Comparison of ENCODE assay signal across 17 cellular contexts in the genomic region with DNA sequence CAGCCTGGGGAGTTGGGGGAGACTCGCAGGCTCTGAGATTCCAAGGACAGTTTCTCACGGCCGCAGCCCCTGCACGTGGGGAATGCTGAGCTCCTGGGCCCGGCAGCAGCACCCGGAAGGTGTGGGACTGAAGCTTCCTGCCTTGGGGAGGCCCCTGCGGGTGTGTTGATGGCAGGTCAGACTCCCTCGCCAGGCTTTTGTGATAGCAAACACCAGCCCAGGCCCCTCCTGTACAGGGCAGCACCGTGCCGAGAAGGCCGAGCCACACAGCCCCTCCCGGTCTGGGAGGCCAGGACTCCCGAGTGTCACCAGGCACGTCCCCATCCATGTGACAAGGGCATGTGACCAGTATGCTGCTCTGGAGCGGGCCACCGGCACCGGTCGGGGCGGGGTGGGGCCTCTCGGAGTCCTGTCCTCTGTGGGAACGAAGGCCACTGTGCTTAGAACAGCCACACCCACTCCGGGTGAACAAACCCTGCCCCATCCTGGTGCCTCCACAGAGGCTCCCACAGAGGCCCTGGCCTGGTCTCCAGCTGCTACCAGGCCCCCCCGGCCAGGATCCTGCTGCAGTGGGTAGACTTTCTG. TPM values are rescaled to one million over a fixed set of nuclear protein-coding genes. Genes with fewer than 3 reads are reported as not detected.
DNase-seq lines count a peak whose midpoint lies in the region; ATAC-seq and TF ChIP-seq lines count a peak whose summit lies in the region.
"Had no signal": no experiment of that assay in that cellular context is flagged by ENCODE, and none has a peak within 500 bp of the region (broad histone marks: within the 10 kb centered on the region; RNA-seq: fewer than 3 reads in every experiment).

No MANE protein-coding gene starts in this region.

- DNase-seq in caudate nucleus (lab: John Stamatoyannopoulos, UW) = peak in 34 of 61 donors; percentile 4 to 66 (median 36)
- DNase-seq in right atrium auricular region (ENCODE audit: low spot score) = peak; percentile 65
- DNase-seq in neuronal stem cell (ENCODE audit: low spot score) = no peak
- DNase-seq in ureter (ENCODE audit: low spot score) = peak; percentile 80
- DNase-seq in cortex of kidney (lab: John Stamatoyannopoulos, UW) = no peak
- no peak for DNase-seq in cerebellar cortex (ENCODE audit: low spot score)
- no peak for DNase-seq in NCI-H526 (lab: John Stamatoyannopoulos, UW)
- no peak for DNase-seq in stimulated activated effector memory CD8-positive, alpha-beta T cell treated with anti-CD3 and anti-CD28 coated beads, Interleukin-12 subunit alpha, Interleukin-12 subunit beta, amount 100 ng/mL, for 72 hours (ENCODE audit: low spot score in 2 of 2)
- DNase-seq: activated gamma-delta T cell; brain microvascular endothelial cell; CD4-positive, alpha-beta T cell; MM.1S; NCI-H2081; SHP77 treated with DMSO at 0.1 percent for 48 hours; stimulated activated CD4-positive, alpha-beta T cell treated with anti-CD3 and anti-CD28 coated beads, Interleukin-2, amount 100 ng/mL, for 24 hours; stimulated activated CD8-positive, alpha-beta memory T cell treated with anti-CD3 and anti-CD28 coated beads, Interleukin-4, amount 100 ng/mL, for 48 hours; T1000 had no signal

- no peaks in the 10 kb centered on the region for H3K27me3 ChIP-seq in right atrium auricular region
- peaks cover 0 to 48% (median 0%) of the 10 kb centered on the region in 3 experiments for H3K27me3 ChIP-seq in neuronal stem cell (ENCODE audit: control insufficient read depth in 3 of 3, insufficient read depth in 3 of 3, low read depth in 1 of 3, low read length in 3 of 3)
- H3K27me3 ChIP-seq: brain microvascular endothelial cell had no signal

- no peak overlapping the region for H3K4ac ChIP-seq in neuronal stem cell (ENCODE audit: low read length)

- no peak overlapping the region for H2AK5ac ChIP-seq in neuronal stem cell (ENCODE audit: low read depth, low read length)

- H3K9me3 ChIP-seq in right atrium auricular region (no peaks in the 10 kb centered on the region), neuronal stem cell (replicated peaks in 1 of 2; ENCODE audit: control insufficient read depth in 2 of 2, insufficient read depth in 1 of 2, low read depth in 1 of 2, low read length in 2 of 2) (peaks cover 0 to 2% of the 10 kb centered on the region in 2 donors)

- H3K9ac ChIP-seq in neuronal stem cell (ENCODE audit: low read depth, low read length, poor library complexity) = no peak overlapping the region

- H3K4me3 ChIP-seq in right atrium auricular region (no peak overlapping the region), neuronal stem cell (ENCODE audit: low read length in 2 of 2) (no peak overlapping the region)

- H3K4me1 ChIP-seq in right atrium auricular region = peaks cover 0 to 25% of the 10 kb centered on the region in 2 donors
- peaks cover 0 to 5% of the 10 kb centered on the region in 2 donors for H3K4me1 ChIP-seq in neuronal stem cell (ENCODE audit: control insufficient read depth in 2 of 2, insufficient read depth in 1 of 2, low read depth in 1 of 2, low read length in 2 of 2)

- no peak overlapping the region for H2BK12ac ChIP-seq in neuronal stem cell (ENCODE audit: low read length)

- peak overlapping the region; percentile 6 for H3K23ac ChIP-seq in neuronal stem cell (ENCODE audit: low read depth, low read length, poor library complexity)

- H3K36me3 ChIP-seq in right atrium auricular region (no peaks in the 10 kb centered on the region), neuronal stem cell (replicated peaks in 1 of 2; ENCODE audit: control insufficient read depth in 2 of 2, insufficient read depth in 2 of 2, low read length in 2 of 2) (peaks cover 0 to 8% of the 10 kb centered on the region in 2 donors)
- H3K36me3 ChIP-seq: brain microvascular endothelial cell had no signal

- peak overlapping the region; percentile 40 for H2AFZ ChIP-seq in neuronal stem cell (ENCODE audit: low read length)

- no peaks in the 10 kb centered on the region for H3K9me3 Mint-ChIP-seq in stimulated activated effector memory CD8-positive, alpha-beta T cell treated with anti-CD3 and anti-CD28 coated beads, Interleukin-12 subunit alpha, Interleukin-12 subunit beta, amount 100 ng/mL, for 72 hours
- H3K9me3 Mint-ChIP-seq: CD4-positive, alpha-beta T cell had no signal

- no peak overlapping the region for H3K4me3 Mint-ChIP-seq in stimulated activated effector memory CD8-positive, alpha-beta T cell treated with anti-CD3 and anti-CD28 coated beads, Interleukin-12 subunit alpha, Interleukin-12 subunit beta, amount 100 ng/mL, for 72 hours
- H3K4me3 Mint-ChIP-seq: CD4-positive, alpha-beta T cell had no signal

- H2BK15ac ChIP-seq in neuronal stem cell (ENCODE audit: low read length) = no peak overlapping the region

- no peaks in the 10 kb centered on the region for H3K79me1 ChIP-seq in neuronal stem cell (ENCODE audit: low read depth, low read length)

- no peak for ATAC-seq in stimulated activated effector memory CD8-positive, alpha-beta T cell treated with anti-CD3 and anti-CD28 coated beads, Interleukin-12 subunit alpha, Interleukin-12 subunit beta, amount 100 ng/mL, for 72 hours

- WGBS in neuronal stem cell (ENCODE audit: extremely low coverage in 2 of 2, insufficient read length in 2 of 2, insufficient replicate concordance in 1 of 2), 2 donors = no CpG with 5 or more reads among the region's 23 CpGs

- H2BK5ac ChIP-seq in neuronal stem cell (ENCODE audit: low read length) = peak overlapping the region; percentile 85

- H3K18ac ChIP-seq in neuronal stem cell (ENCODE audit: low read length) = peak overlapping the region; percentile 49

- no peak overlapping the region for H2BK120ac ChIP-seq in neuronal stem cell (ENCODE audit: low read depth, low read length)

- H3K4me2 ChIP-seq in neuronal stem cell (ENCODE audit: insufficient read depth, low read length, poor library complexity, severe bottlenecking) = no peak overlapping the region

- TF ChIP-seq CTCF in right atrium auricular region (IDR thresholded peaks at IDR 0.05) = no peak

- no peak overlapping the region for H3K27ac Mint-ChIP-seq in stimulated activated effector memory CD8-positive, alpha-beta T cell treated with anti-CD3 and anti-CD28 coated beads, Interleukin-12 subunit alpha, Interleukin-12 subunit beta, amount 100 ng/mL, for 72 hours
- H3K27ac Mint-ChIP-seq: CD4-positive, alpha-beta T cell had no signal

- no peak overlapping the region for H3K14ac ChIP-seq in neuronal stem cell (ENCODE audit: low read length)

- no peaks in the 10 kb centered on the region for H3K36me3 Mint-ChIP-seq in stimulated activated effector memory CD8-positive, alpha-beta T cell treated with anti-CD3 and anti-CD28 coated beads, Interleukin-12 subunit alpha, Interleukin-12 subunit beta, amount 100 ng/mL, for 72 hours

- peak overlapping the region; percentile 70 for H3K27ac ChIP-seq in caudate nucleus (ENCODE audit: low read depth, low read length)
- H3K27ac ChIP-seq in right atrium auricular region = peak overlapping the region; percentile 15 to 57
- no peak overlapping the region for H3K27ac ChIP-seq in neuronal stem cell (replicated peaks; ENCODE audit: low read length)
- H3K27ac ChIP-seq: brain microvascular endothelial cell had no signal

- no peak overlapping the region for H4K8ac ChIP-seq in neuronal stem cell (ENCODE audit: low read depth, low read length)

- peaks cover 7% of the 10 kb centered on the region for H3K4me1 Mint-ChIP-seq in stimulated activated effector memory CD8-positive, alpha-beta T cell treated with anti-CD3 and anti-CD28 coated beads, Interleukin-12 subunit alpha, Interleukin-12 subunit beta, amount 100 ng/mL, for 72 hours

- H4K91ac ChIP-seq in neuronal stem cell (ENCODE audit: low read depth, low read length, poor library complexity) = no peak overlapping the region

RNA-seq across cellular contexts. Expression of gene ARHGEF16, which starts 31.1 kb away (rescaled TPM):
- total RNA-seq in right atrium auricular region (1 to 10 TPM in 1 of 2 donors, under 1 TPM in 1; 0.22 to 1.5 TPM), ureter (28.5 TPM)
- 1.5 TPM for polyA plus RNA-seq in neuronal stem cell (2013, experiment 1 of 2)
- 1.4 TPM for polyA plus RNA-seq in neuronal stem cell (2013, experiment 2 of 2)

Comparison
In these comparisons a context has a peak if more than half of its experiments do, and no peak if none do; other contexts are left out.
1. DNase-seq: peak in caudate nucleus (34 of 61), right atrium auricular region (single experiment) and ureter (single experiment); none in neuronal stem cell (single experiment), cortex of kidney (single experiment), cerebellar cortex (single experiment), NCI-H526 (0 of 2) and stimulated activated effector memory CD8-positive, alpha-beta T cell treated with anti-CD3 and anti-CD28 coated beads, Interleukin-12 subunit alpha, Interleukin-12 subunit beta, amount 100 ng/mL, for 72 hours (0 of 2).
2. RNA of gene ARHGEF16, which starts 31.1 kb away (total RNA-seq): 28.5 TPM in ureter (single experiment); 0.22 to 1.5 TPM in right atrium auricular region; every median in the first group is over 10 times any median in the second.